In genomic region chr5:73647721-73648120, GRCh38 we compare ENCODE assay signal across 33 cellular contexts. TPM values are rescaled to one million over a fixed set of nuclear protein-coding genes. Genes with fewer than 3 reads are reported as not detected.
"Had no signal": no experiment of that assay in that cellular context is flagged by ENCODE, and none has a peak within 500 bp of the region (broad histone marks: within the 10 kb centered on the region; RNA-seq: fewer than 3 reads in every experiment).

No MANE protein-coding gene starts in this region.

- H3K9me3 ChIP-seq: MG63, Peyer's patch had no signal

- H3K4me1 Mint-ChIP-seq: activated B cell treated with CpG ODN at 0.5 μM for 24 hours; activated CD4-positive, alpha-beta memory T cell treated with anti-CD3 and anti-CD28 coated beads, Interleukin-2, amount 10 ng/mL, durations not matched to agents 7 days and 5 days; activated CD8-positive, alpha-beta memory T cell treated with anti-CD3 and anti-CD28 coated beads, Interleukin-2, amount 10 ng/mL, durations not matched to agents 7 days and 5 days; activated naive CD4-positive, alpha-beta T cell treated with anti-CD3 and anti-CD28 coated beads, Interleukin-2, amount 10 ng/mL, durations not matched to agents 7 days and 5 days; activated naive CD8-positive, alpha-beta T cell treated with anti-CD3 and anti-CD28 coated beads, Interleukin-2, amount 50 U/mL, for 24 hours; brain had no signal

- H3K27me3 ChIP-seq: MG63, Peyer's patch had no signal

- H3K36me3 ChIP-seq: MG63, Peyer's patch had no signal

- H3K27ac Mint-ChIP-seq: activated B cell treated with CpG ODN at 0.5 μM for 24 hours; activated CD4-positive, alpha-beta memory T cell treated with anti-CD3 and anti-CD28 coated beads, Interleukin-2, amount 10 ng/mL, durations not matched to agents 7 days and 5 days; activated CD8-positive, alpha-beta memory T cell treated with anti-CD3 and anti-CD28 coated beads, Interleukin-2, amount 10 ng/mL, durations not matched to agents 7 days and 5 days; activated naive CD4-positive, alpha-beta T cell treated with anti-CD3 and anti-CD28 coated beads, Interleukin-2, amount 10 ng/mL, durations not matched to agents 7 days and 5 days; activated naive CD8-positive, alpha-beta T cell; activated naive CD8-positive, alpha-beta T cell treated with anti-CD3 and anti-CD28 coated beads, Interleukin-2, amount 50 U/mL, for 24 hours; brain had no signal

- DNase-seq: activated B cell treated with CpG ODN at 0.5 μM for 24 hours; activated CD4-positive, alpha-beta memory T cell treated with anti-CD3 and anti-CD28 coated beads, Interleukin-2, amount 10 ng/mL, durations not matched to agents 7 days and 5 days; activated CD4-positive, alpha-beta T cell treated with anti-CD3 and anti-CD28 coated beads for 4 hours; activated CD4-positive, alpha-beta T cell treated with anti-CD3 and anti-CD28 coated beads, Interleukin-2, amount 50 U/mL, for 1 hour; activated CD4-positive, CD25-positive, alpha-beta regulatory T cell treated with anti-CD3 and anti-CD28 coated beads, Interleukin-2, amount 50 U/mL, for 72 hours; activated CD8-positive, alpha-beta memory T cell treated with anti-CD3 and anti-CD28 coated beads for 24 hours; activated CD8-positive, alpha-beta memory T cell treated with anti-CD3 and anti-CD28 coated beads, Interleukin-2, amount 10 ng/mL, durations not matched to agents 7 days and 5 days; activated CD8-positive, alpha-beta memory T cell treated with anti-CD3 and anti-CD28 coated beads, Interleukin-2, amount 50 U/mL, for 48 hours; activated effector memory CD4-positive, alpha-beta T cell treated with Interleukin-2 at 50 U/mL for 16 hours; activated naive CD4-positive, alpha-beta T cell treated with anti-CD3 and anti-CD28 coated beads, Interleukin-2, amount 10 ng/mL, durations not matched to agents 7 days and 5 days; activated naive CD8-positive, alpha-beta T cell treated with anti-CD3 and anti-CD28 coated beads, Interleukin-2, amount 50 U/mL, for 24 hours; activated T-cell treated with anti-CD3 and anti-CD28 coated beads, Interleukin-2, amount 50 U/mL, for 48 hours; anterior cingulate cortex; central memory CD4-positive, alpha-beta T cell; Karpas-422; MG63; MV-4-11; NCI-H1092; NCI-H1436 treated with DMSO at 0.1 percent for 48 hours; NCI-H1694 treated with DMSO at 0.1 percent for 48 hours; NCI-H2029; NCI-H345; NCI-H524 treated with DMSO at 0.1 percent for 48 hours; Peyer's patch; RPMI8226; SW 1271; T-helper 1 cell; T-helper 2 cell; T-helper 9 cell had no signal

- H3K27ac ChIP-seq: Peyer's patch, VCaP had no signal

- H3K4me3 Mint-ChIP-seq: activated B cell treated with CpG ODN at 0.5 μM for 24 hours; activated CD4-positive, alpha-beta memory T cell treated with anti-CD3 and anti-CD28 coated beads, Interleukin-2, amount 10 ng/mL, durations not matched to agents 7 days and 5 days; activated CD8-positive, alpha-beta memory T cell treated with anti-CD3 and anti-CD28 coated beads, Interleukin-2, amount 10 ng/mL, durations not matched to agents 7 days and 5 days; activated naive CD4-positive, alpha-beta T cell treated with anti-CD3 and anti-CD28 coated beads, Interleukin-2, amount 10 ng/mL, durations not matched to agents 7 days and 5 days; activated naive CD8-positive, alpha-beta T cell; activated naive CD8-positive, alpha-beta T cell treated with anti-CD3 and anti-CD28 coated beads, Interleukin-2, amount 50 U/mL, for 24 hours; brain had no signal

- H3K4me1 ChIP-seq: Peyer's patch had no signal

- H3K4me3 ChIP-seq: MG63, Peyer's patch had no signal

- H3K9me3 Mint-ChIP-seq: activated B cell treated with CpG ODN at 0.5 μM for 24 hours; activated CD4-positive, alpha-beta memory T cell treated with anti-CD3 and anti-CD28 coated beads, Interleukin-2, amount 10 ng/mL, durations not matched to agents 7 days and 5 days; activated naive CD4-positive, alpha-beta T cell treated with anti-CD3 and anti-CD28 coated beads, Interleukin-2, amount 10 ng/mL, durations not matched to agents 7 days and 5 days; activated naive CD8-positive, alpha-beta T cell treated with anti-CD3 and anti-CD28 coated beads, Interleukin-2, amount 50 U/mL, for 24 hours had no signal

- ATAC-seq: activated CD8-positive, alpha-beta memory T cell treated with anti-CD3 and anti-CD28 coated beads, Interleukin-2, amount 10 ng/mL, durations not matched to agents 7 days and 5 days; activated naive CD8-positive, alpha-beta T cell treated with anti-CD3 and anti-CD28 coated beads, Interleukin-2, amount 50 U/mL, for 24 hours; Right ventricle myocardium inferior had no signal

- H3K36me3 Mint-ChIP-seq: activated CD8-positive, alpha-beta memory T cell treated with anti-CD3 and anti-CD28 coated beads, Interleukin-2, amount 10 ng/mL, durations not matched to agents 7 days and 5 days; activated naive CD4-positive, alpha-beta T cell treated with anti-CD3 and anti-CD28 coated beads, Interleukin-2, amount 10 ng/mL, durations not matched to agents 7 days and 5 days; activated naive CD8-positive, alpha-beta T cell; brain had no signal

RNA-seq across cellular contexts. Expression of gene ARHGEF28, which starts 21.7 kb away (rescaled TPM):
- total RNA-seq: activated B cell treated with CpG ODN at 0.5 μM for 24 hours; activated CD4-positive, alpha-beta memory T cell treated with anti-CD3 and anti-CD28 coated beads, Interleukin-2, amount 10 ng/mL, durations not matched to agents 7 days and 5 days; activated CD8-positive, alpha-beta memory T cell treated with anti-CD3 and anti-CD28 coated beads, Interleukin-2, amount 10 ng/mL, durations not matched to agents 7 days and 5 days had no signal
